ENCODE assay signal across 11 cellular contexts in the genomic region with DNA sequence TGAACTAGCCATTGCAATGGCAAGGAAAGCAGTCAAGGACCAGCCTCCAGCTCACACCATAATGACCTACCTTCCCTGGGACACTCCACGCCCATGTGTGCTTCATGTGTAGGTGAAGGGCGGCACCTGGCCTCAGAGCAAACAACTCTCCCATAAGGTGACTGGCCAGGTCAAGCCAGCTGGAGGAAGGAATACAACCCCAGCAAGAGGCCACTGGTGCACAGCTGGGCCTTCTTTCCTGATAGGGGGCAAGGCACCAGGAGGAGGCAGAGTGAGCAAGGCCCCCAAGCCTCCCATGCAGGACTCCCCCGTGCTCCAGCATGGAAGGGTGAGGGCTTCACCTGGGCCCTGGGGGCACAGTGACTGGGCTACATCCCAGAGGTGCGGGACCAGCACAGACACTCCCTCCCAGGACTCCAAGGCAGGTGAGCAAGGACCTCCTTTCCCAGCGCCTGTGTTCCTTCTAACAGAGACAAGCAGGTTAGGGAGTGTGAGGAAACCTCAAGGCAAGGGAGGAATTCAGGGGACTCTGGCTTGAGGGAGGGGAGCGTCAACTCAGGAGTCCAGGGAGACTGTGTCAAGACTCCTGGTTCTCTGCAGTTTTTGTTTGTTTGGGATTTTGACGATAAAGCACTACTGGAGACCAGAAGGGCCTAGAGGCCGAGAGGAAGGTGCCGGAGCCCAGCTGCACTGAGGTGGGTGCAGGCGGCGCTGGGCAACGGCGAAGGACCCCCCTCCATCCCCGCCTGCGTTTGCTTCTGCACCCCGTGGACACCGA. TPM values are rescaled to one million over a fixed set of nuclear protein-coding genes. Genes with fewer than 3 reads are reported as not detected.
A peak's percentile ranks its signal among the peaks of the same experiment; 100 is the strongest.
DNase-seq lines count a peak whose midpoint lies in the region; ATAC-seq and TF ChIP-seq lines count a peak whose summit lies in the region.
"Had no signal": no experiment of that assay in that cellular context is flagged by ENCODE, and none has a peak within 500 bp of the region (broad histone marks: within the 10 kb centered on the region; RNA-seq: fewer than 3 reads in every experiment).

No MANE protein-coding gene starts in this region.

- no peaks in the 10 kb centered on the region for H4K20me1 ChIP-seq in H9 (ENCODE audit: control insufficient read depth, insufficient read depth, insufficient read length)

- H3K4me2 ChIP-seq in H9 (ENCODE audit: insufficient read depth, insufficient read length, low read length): no peak overlapping the region

- H3K36me3 ChIP-seq in CD8-positive, alpha-beta memory T cell (ENCODE audit: insufficient read depth, low read length): no peaks in the 10 kb centered on the region

- H3K9me3 ChIP-seq in CD8-positive, alpha-beta memory T cell (ENCODE audit: low read length): no peaks in the 10 kb centered on the region
- H3K9me3 ChIP-seq in H9 (ENCODE audit: control insufficient read depth, low read depth, low read length): no peaks in the 10 kb centered on the region

- H3K79me2 ChIP-seq in H9 (ENCODE audit: insufficient read depth, low read length): no peaks in the 10 kb centered on the region

- H2BK15ac ChIP-seq in H9 (ENCODE audit: low read depth, low read length): no peak overlapping the region

- peaks cover 0 to 1% (median 1%) of the 10 kb centered on the region in 3 donors for H3K36me3 Mint-ChIP-seq in CD8-positive, alpha-beta memory T cell
- peaks cover 0 to 11% (median 0%) of the 10 kb centered on the region in 3 experiments; a peak in 5 of 7 replicates for H3K36me3 Mint-ChIP-seq in H9 (ENCODE audit: insufficient read depth in 1 of 3, low read depth in 3 of 3)
- H3K36me3 Mint-ChIP-seq in central memory CD8-positive, alpha-beta T cell (ENCODE audit: insufficient read depth): peaks cover 12% of the 10 kb centered on the region
- H3K36me3 Mint-ChIP-seq in nephron progenitor cell (ENCODE audit: low read depth): no peaks in the 10 kb centered on the region

- no peak overlapping the region for H2AK5ac ChIP-seq in H9 (ENCODE audit: insufficient read length, low read length)

- H2BK12ac ChIP-seq in H9 (ENCODE audit: insufficient read length, low read depth, low read length): no peak overlapping the region

- ATAC-seq in central memory CD8-positive, alpha-beta T cell (replicated peaks; ENCODE audit: extremely low read depth, poor library complexity, severe bottlenecking): no peak
- no peak for ATAC-seq in omental fat pad (ENCODE audit: low FRiP score)
- ATAC-seq in activated CD4-positive, CD25-positive, alpha-beta regulatory T cell treated with anti-CD3 and anti-CD28 coated beads, Interleukin-2, amount 50 U/mL, for 24 hours: no peak
- ATAC-seq: PC-3 had no signal

- no peak overlapping the region for H3K4ac ChIP-seq in H9 (ENCODE audit: low read depth, low read length)

- H4K8ac ChIP-seq in H9 (replicated peaks; ENCODE audit: insufficient read length, low read depth, low read length): no peak overlapping the region

- H2BK20ac ChIP-seq in H9 (ENCODE audit: low read depth, low read length, poor library complexity, severe bottlenecking): no peak overlapping the region

- peaks cover 4 to 15% (median 9%) of the 10 kb centered on the region in 3 donors for H3K4me1 Mint-ChIP-seq in CD8-positive, alpha-beta memory T cell
- peaks cover 16 to 35% of the 10 kb centered on the region in 2 experiments for H3K4me1 Mint-ChIP-seq in H9
- peaks cover 9% of the 10 kb centered on the region for H3K4me1 Mint-ChIP-seq in central memory CD8-positive, alpha-beta T cell
- no peaks in the 10 kb centered on the region for H3K4me1 Mint-ChIP-seq in nephron progenitor cell

- H3K4me3 Mint-ChIP-seq in CD8-positive, alpha-beta memory T cell: peak overlapping the region in 6 of 7 donors; percentile 51 to 86 (median 66)
- H3K4me3 Mint-ChIP-seq in H9 (peak overlapping the region; percentile 47 to 82), nephron progenitor cell (peak overlapping the region; percentile 76)
- H3K4me3 Mint-ChIP-seq in central memory CD8-positive, alpha-beta T cell: peak overlapping the region; percentile 70

- peaks cover 39 to 51% of the 10 kb centered on the region in 2 donors for H3K27me3 Mint-ChIP-seq in CD8-positive, alpha-beta memory T cell
- H3K27me3 Mint-ChIP-seq in H9 (ENCODE audit: low read depth): peaks cover 52% of the 10 kb centered on the region
- H3K27me3 Mint-ChIP-seq in central memory CD8-positive, alpha-beta T cell: peaks cover 66% of the 10 kb centered on the region
- H3K27me3 Mint-ChIP-seq in nephron progenitor cell (ENCODE audit: low read depth, poor library complexity): peaks cover 72% of the 10 kb centered on the region

- no peak overlapping the region for H4K5ac ChIP-seq in H9 (ENCODE audit: insufficient read length, low read depth, low read length)

- no peak overlapping the region for H3K4me3 ChIP-seq in CD8-positive, alpha-beta memory T cell (ENCODE audit: low read length)

- no peak overlapping the region for H3K18ac ChIP-seq in H9 (ENCODE audit: insufficient read length, low read depth, low read length)

- CTCF ChIA-PET in CD8-positive, alpha-beta memory T cell (lab: Charles Lee): no interaction called here

- POLR2A ChIA-PET in CD8-positive, alpha-beta memory T cell (lab: Charles Lee): no interaction called here

- H2BK5ac ChIP-seq in H9 (ENCODE audit: insufficient read length, low read length): no peak overlapping the region

- no peaks in the 10 kb centered on the region for H3K79me1 ChIP-seq in H9 (ENCODE audit: insufficient read depth, low read depth, low read length, poor library complexity, severe bottlenecking)

- H3K14ac ChIP-seq in H9 (ENCODE audit: insufficient read depth, low read length): no peak overlapping the region

- no peak overlapping the region for H3K27ac Mint-ChIP-seq in CD8-positive, alpha-beta memory T cell
- H3K27ac Mint-ChIP-seq in H9 (peak overlapping the region in 1 of 3 experiments; percentile 63; a peak in 1 of 7 replicates), nephron progenitor cell (no peak overlapping the region)
- no peak overlapping the region for H3K27ac Mint-ChIP-seq in central memory CD8-positive, alpha-beta T cell (ENCODE audit: low read depth)

- TF ChIP-seq CTCF in H9 (conservative IDR thresholded peaks at IDR 0.05) (no peak), nephron progenitor cell (IDR thresholded peaks at IDR 0.05) (no peak), omental fat pad (IDR thresholded peaks at IDR 0.05) (no peak)

- H3T11ph ChIP-seq in H9 (ENCODE audit: low read length): no peak overlapping the region

- H2BK120ac ChIP-seq in H9 (ENCODE audit: low read depth, low read length, poor library complexity, severe bottlenecking): no peak overlapping the region

- no peak overlapping the region for H3K9ac ChIP-seq in H9 (ENCODE audit: extremely low read depth, insufficient read length, low read length)

- H2AFZ ChIP-seq in H9 (ENCODE audit: low read length): no peak overlapping the region

- no peak overlapping the region for H3K23ac ChIP-seq in H9 (ENCODE audit: insufficient read length, low read depth, low read length)

- H3K27ac ChIP-seq in CD8-positive, alpha-beta memory T cell (ENCODE audit: low read depth, low read length): no peak overlapping the region
- no peak overlapping the region for H3K27ac ChIP-seq in H9 (ENCODE audit: insufficient read length, low read depth, low read length)

- no peak overlapping the region for H3K56ac ChIP-seq in H9 (ENCODE audit: insufficient read length, low read depth, low read length)

- no peak for DNase-seq in CD8-positive, alpha-beta memory T cell
- DNase-seq in H9 (no peak), nephron progenitor cell (no peak), omental fat pad (ENCODE audit: low spot score) (no peak), germinal center (ENCODE audit: low spot score) (no peak)
- no peak for DNase-seq in central memory CD8-positive, alpha-beta T cell (ENCODE audit: low spot score in 2 of 2)
- DNase-seq: mesenchymal stem cell; NCI-H1048; PC-3; stimulated activated CD4-positive, alpha-beta T cell treated with anti-CD3 and anti-CD28 coated beads, Interleukin-12 subunit alpha, Interleukin-12 subunit beta, amount 100 ng/mL, for 4 hours had no signal

- H3K4me1 ChIP-seq in CD8-positive, alpha-beta memory T cell (ENCODE audit: insufficient read depth, low read length): peaks cover 11% of the 10 kb centered on the region
- no peaks in the 10 kb centered on the region for H3K4me1 ChIP-seq in H9 (ENCODE audit: insufficient read depth, low read length)

- peaks cover 37% of the 10 kb centered on the region for H3K27me3 ChIP-seq in CD8-positive, alpha-beta memory T cell (ENCODE audit: insufficient read depth, low read length, poor library complexity, severe bottlenecking)
- H3K27me3 ChIP-seq in H9 (ENCODE audit: insufficient read depth, low read length): peaks cover 33% of the 10 kb centered on the region; the same call in 1 of the 2 replicates

- H3K9me3 Mint-ChIP-seq in CD8-positive, alpha-beta memory T cell: peaks cover 1 to 11% (median 6%) of the 10 kb centered on the region in 5 donors
- peaks cover 3% of the 10 kb centered on the region in 2 experiments for H3K9me3 Mint-ChIP-seq in H9
- H3K9me3 Mint-ChIP-seq in central memory CD8-positive, alpha-beta T cell: no peaks in the 10 kb centered on the region
- H3K9me3 Mint-ChIP-seq in nephron progenitor cell: peaks cover 18% of the 10 kb centered on the region

- no CpG with 5 or more reads among the region's 17 CpGs for WGBS in H9 (ENCODE audit: extremely low coverage, insufficient read length, low lambda C conversion rate)

- peaks cover 3% of the 10 kb centered on the region for H3K23me2 ChIP-seq in H9 (ENCODE audit: insufficient read length, low read depth, low read length, poor library complexity, severe bottlenecking)

- H4K91ac ChIP-seq in H9 (ENCODE audit: insufficient read length, low read depth, low read length): no peak overlapping the region

RNA-seq across cellular contexts. Expression of a gene that starts 1.7 kb away (rescaled TPM):
- under 1 TPM; 0.33 to 0.42 TPM for total RNA-seq in CD8-positive, alpha-beta memory T cell
- polyA plus RNA-seq in CD8-positive, alpha-beta memory T cell: 1.2 TPM
- total RNA-seq in H9 (2021) (5.2 and 5.7 TPM in 2 replicates), omental fat pad (1 to 10 TPM; 2.0 to 9.5 (median 2.6) TPM)
